ENCODE assay signal across 26 cellular contexts in genomic region chr1:87178451-87178850, GRCh38.
"Had no signal": no experiment of that assay in that cellular context is flagged by ENCODE, and none has a peak within 500 bp of the region (broad histone marks: within the 10 kb centered on the region; RNA-seq: fewer than 3 reads in every experiment).

No MANE protein-coding gene starts in this region.

- H3K36me3 ChIP-seq: left ventricle myocardium inferior, neural progenitor cell, neutrophil, ovary, right atrium auricular region, right lobe of liver, tibial nerve, upper lobe of left lung had no signal

- H3K9ac ChIP-seq: neural progenitor cell had no signal

- ATAC-seq: natural killer cell; right lobe of liver; stimulated activated memory B cell treated with anti-CD40 and anti-IgM and Interleukin-4, amounts not matched to agents 10 μg/mL and 1 μg/mL and 100 μg/mL, for 72 hours; stimulated activated naive CD8-positive, alpha-beta T cell treated with anti-CD3 and anti-CD28 coated beads, Interleukin-15, amount 100 ng/mL, for 72 hours had no signal

- H3K9me3 ChIP-seq: left ventricle myocardium inferior, neutrophil, ovary, right atrium auricular region, right lobe of liver, tibial nerve, upper lobe of left lung had no signal

- H3K4me3 ChIP-seq: left ventricle myocardium inferior, lung, neural progenitor cell, ovary, right atrium auricular region, right lobe of liver, smooth muscle cell, tibial nerve, upper lobe of left lung had no signal

- DNase-seq: hypothalamus; immature natural killer cell; islet precursor cell; left ventricle myocardium inferior; mesendoderm; naive B cell; natural killer cell; nephron progenitor cell; ovary; right lobe of liver; stimulated activated CD4-positive, alpha-beta T cell treated with anti-CD3 and anti-CD28 coated beads, Interleukin-1b, Interleukin-23, amount 100 ng/mL, for 48 hours; stimulated activated CD4-positive, alpha-beta T cell treated with anti-CD3 and anti-CD28 coated beads, Interleukin-2, amount 100 ng/mL, for 48 hours; stimulated activated CD4-positive, alpha-beta T cell treated with anti-CD3 and anti-CD28 coated beads, Interleukin-4, amount 100 ng/mL, for 4 hours; stimulated activated CD8-positive, alpha-beta memory T cell treated with anti-CD3 and anti-CD28 coated beads, Interleukin-4, amount 100 ng/mL, for 48 hours; stimulated activated naive CD4-positive, alpha-beta T cell treated with Interleukin-2 at 50 U/mL for 16 hours; stimulated activated naive CD8-positive, alpha-beta T cell treated with anti-CD3 and anti-CD28 coated beads, Interleukin-15, amount 100 ng/mL, for 72 hours; substantia nigra; upper lobe of left lung had no signal

- H2AFZ ChIP-seq: neural progenitor cell had no signal

- FAIRE-seq: urothelium cell line had no signal

- H3K27me3 ChIP-seq: neural progenitor cell, ovary, right atrium auricular region, right lobe of liver, tibial nerve, upper lobe of left lung had no signal

- H3K4me2 ChIP-seq: neural progenitor cell, smooth muscle cell had no signal

- H3K4me1 ChIP-seq: neural progenitor cell, right atrium auricular region, right lobe of liver, tibial nerve had no signal

- H3K27ac ChIP-seq: left ventricle myocardium inferior, neural progenitor cell, neutrophil, ovary, right atrium auricular region, right lobe of liver, tibial nerve, upper lobe of left lung had no signal
